11 cellular contexts compared by ENCODE assay signal in genomic region chr7:106021211-106022067, GRCh38. TPM values are rescaled to one million over a fixed set of nuclear protein-coding genes. Genes with fewer than 3 reads are reported as not detected.
DNase-seq lines count a peak whose midpoint lies in the region; ATAC-seq and TF ChIP-seq lines count a peak whose summit lies in the region.
"Had no signal": no experiment of that assay in that cellular context is flagged by ENCODE, and none has a peak within 500 bp of the region (broad histone marks: within the 10 kb centered on the region; RNA-seq: fewer than 3 reads in every experiment).

No MANE protein-coding gene starts in this region.

- peaks cover 46 to 70% (median 53%) of the 10 kb centered on the region in 3 donors for H3K4me1 Mint-ChIP-seq in CD8-positive, alpha-beta memory T cell
- H3K4me1 Mint-ChIP-seq in activated CD8-positive, alpha-beta T cell treated with anti-CD3 and anti-CD28 coated beads for 36 hours (ENCODE audit: low read depth), result peaks cover 57% of the 10 kb centered on the region

- H3K4me3 ChIP-seq in CD8-positive, alpha-beta memory T cell (ENCODE audit: low read length), result peak overlapping the region; percentile 36
- no peak overlapping the region for H3K4me3 ChIP-seq in NB4 (ENCODE audit: low read depth, low read length)
- no peak overlapping the region for H3K4me3 ChIP-seq in mesenchymal stem cell (ENCODE audit: insufficient read depth in 1 of 2, low read depth in 1 of 2, low read length in 2 of 2)
- H3K4me3 ChIP-seq in ascending aorta, result no peak overlapping the region
- H3K4me3 ChIP-seq: lower lobe of right lung, Peyer's patch had no signal

- no peak overlapping the region for H3K4ac ChIP-seq in mesenchymal stem cell (ENCODE audit: low read depth in 1 of 2, low read length in 2 of 2)

- WGBS in mesenchymal stem cell, result 72% methylated on average over 10 of the region's 10 CpGs

- H3K9ac ChIP-seq in mesenchymal stem cell (ENCODE audit: low read length), result no peak overlapping the region

- intact Hi-C loops in activated CD8-positive, alpha-beta T cell treated with anti-CD3 and anti-CD28 coated beads for 36 hours (cut with micrococcal nuclease), result loop anchor here (1.0 to 5.0 kb wide), 2 partner anchors 94 to 212 kb away; no protein-coding TSS in a partner anchor
- intact Hi-C loops in ascending aorta (cut with DNase I), result no loop called here

- H3K79me1 ChIP-seq in mesenchymal stem cell (replicated peaks; ENCODE audit: low read length, poor library complexity, severe bottlenecking), result no peaks in the 10 kb centered on the region

- H3K27me3 ChIP-seq in CD8-positive, alpha-beta memory T cell (ENCODE audit: insufficient read depth, low read length, poor library complexity, severe bottlenecking), result no peaks in the 10 kb centered on the region
- H3K27me3 ChIP-seq in mesenchymal stem cell (ENCODE audit: control insufficient read depth in 1 of 2, insufficient read depth in 1 of 2, low read length in 2 of 2) (no peaks in the 10 kb centered on the region), ascending aorta (no peaks in the 10 kb centered on the region)
- H3K27me3 ChIP-seq: Peyer's patch had no signal

- no peak overlapping the region for H2BK120ac ChIP-seq in mesenchymal stem cell (ENCODE audit: low read depth, low read length)

- H3K9me3 Mint-ChIP-seq in CD8-positive, alpha-beta memory T cell, result no peaks in the 10 kb centered on the region
- no peaks in the 10 kb centered on the region for H3K9me3 Mint-ChIP-seq in activated CD8-positive, alpha-beta T cell treated with anti-CD3 and anti-CD28 coated beads for 36 hours

- H3K27me3 Mint-ChIP-seq in CD8-positive, alpha-beta memory T cell, result peaks cover 2 to 4% of the 10 kb centered on the region in 2 donors
- no peaks in the 10 kb centered on the region for H3K27me3 Mint-ChIP-seq in activated CD8-positive, alpha-beta T cell treated with anti-CD3 and anti-CD28 coated beads for 36 hours

- peaks cover 77% of the 10 kb centered on the region for H3K4me1 ChIP-seq in CD8-positive, alpha-beta memory T cell (ENCODE audit: insufficient read depth, low read length)
- H3K4me1 ChIP-seq in mesenchymal stem cell (ENCODE audit: control insufficient read depth, insufficient read depth, low read depth, low read length) (peaks cover 10% of the 10 kb centered on the region), ascending aorta (no peaks in the 10 kb centered on the region)
- H3K4me1 ChIP-seq: lower lobe of right lung had no signal

- peak overlapping the region; percentile 74 to 99 (median 96) for H3K27ac Mint-ChIP-seq in CD8-positive, alpha-beta memory T cell
- H3K27ac Mint-ChIP-seq in activated CD8-positive, alpha-beta T cell treated with anti-CD3 and anti-CD28 coated beads for 36 hours, result peak overlapping the region; percentile 77

- peak overlapping the region; percentile 7 for H3K4me2 ChIP-seq in mesenchymal stem cell (ENCODE audit: low read length, poor library complexity, severe bottlenecking)

- no peak overlapping the region for H2BK15ac ChIP-seq in mesenchymal stem cell (ENCODE audit: low read depth, poor library complexity, severe bottlenecking)

- peak overlapping the region in 1 of 2 experiments; percentile 2 for H3K14ac ChIP-seq in mesenchymal stem cell (ENCODE audit: low read length in 2 of 2)

- DNase-seq in CD8-positive, alpha-beta memory T cell, result no peak
- DNase-seq in NB4 (ENCODE audit: low read depth) (peak; percentile 18), mesenchymal stem cell (no peak), erythroblast (lab: John Stamatoyannopoulos, UW) (no peak), ascending aorta (ENCODE audit: low spot score in 2 of 2) (no peak), AG08396 (ENCODE audit: low spot score) (no peak)
- DNase-seq in activated CD8-positive, alpha-beta T cell treated with anti-CD3 and anti-CD28 coated beads for 36 hours, result no peak
- DNase-seq: DND-41, lower lobe of right lung had no signal

- CTCF ChIA-PET in CD8-positive, alpha-beta memory T cell (lab: Charles Lee), result interaction anchor here (0.6 to 2.4 kb wide), 13 partner anchors 12 to 441 kb away, joined by 3 to 18 read pairs (median 3); no protein-coding TSS in a partner anchor
- CTCF ChIA-PET in activated CD8-positive, alpha-beta T cell treated with anti-CD3 and anti-CD28 coated beads for 36 hours (lab: Charles Lee), result interaction anchor here (1.0 to 14.7 kb wide), 7 partner anchors 8 to 261 kb away, joined by 3 to 104 read pairs (median 6); no protein-coding TSS in a partner anchor

- peak; percentile 35 for ATAC-seq in activated CD8-positive, alpha-beta T cell treated with anti-CD3 and anti-CD28 coated beads for 36 hours
- no peak for ATAC-seq in GM21576 (IDR thresholded peaks at IDR 0.05; ENCODE audit: unreplicated experiment)

- peaks cover 0 to under 1% (median 0%) of the 10 kb centered on the region in 3 donors for H3K36me3 Mint-ChIP-seq in CD8-positive, alpha-beta memory T cell
- H3K36me3 Mint-ChIP-seq in activated CD8-positive, alpha-beta T cell treated with anti-CD3 and anti-CD28 coated beads for 36 hours (ENCODE audit: low read depth), result no peaks in the 10 kb centered on the region

- POLR2A ChIA-PET in CD8-positive, alpha-beta memory T cell (lab: Charles Lee), result interaction anchor here (0.6 to 1.8 kb wide), 8 partner anchors 9 to 633 kb away, joined by 3 to 7 read pairs (median 4); partner anchors contain the start of gene SYPL1
- POLR2A ChIA-PET in activated CD8-positive, alpha-beta T cell treated with anti-CD3 and anti-CD28 coated beads for 36 hours (lab: Charles Lee), result interaction anchor here (0.8 to 1.6 kb wide), 4 partner anchors 12 to 344 kb away, joined by 3 to 4 read pairs (median 3); no protein-coding TSS in a partner anchor

- H3K36me3 ChIP-seq in CD8-positive, alpha-beta memory T cell (ENCODE audit: insufficient read depth, low read length), result no peaks in the 10 kb centered on the region
- H3K36me3 ChIP-seq in mesenchymal stem cell (ENCODE audit: control insufficient read depth in 1 of 2, insufficient read depth in 2 of 2, low read depth in 1 of 2, low read length in 2 of 2) (no peaks in the 10 kb centered on the region), ascending aorta (no peaks in the 10 kb centered on the region)
- H3K36me3 ChIP-seq: lower lobe of right lung, Peyer's patch had no signal

- H2AFZ ChIP-seq in mesenchymal stem cell (ENCODE audit: low read depth, low read length), result no peak overlapping the region

- H3K9me3 ChIP-seq in CD8-positive, alpha-beta memory T cell (ENCODE audit: low read length), result no peaks in the 10 kb centered on the region
- H3K9me3 ChIP-seq in mesenchymal stem cell (ENCODE audit: control insufficient read depth, low read length) (no peaks in the 10 kb centered on the region), ascending aorta (no peaks in the 10 kb centered on the region)
- H3K9me3 ChIP-seq: lower lobe of right lung, Peyer's patch had no signal

- no peak overlapping the region for H2BK5ac ChIP-seq in mesenchymal stem cell (ENCODE audit: low read depth, low read length, poor library complexity, severe bottlenecking)

- peak overlapping the region in 6 of 7 donors; percentile 64 to 85 (median 69) for H3K4me3 Mint-ChIP-seq in CD8-positive, alpha-beta memory T cell
- H3K4me3 Mint-ChIP-seq in activated CD8-positive, alpha-beta T cell treated with anti-CD3 and anti-CD28 coated beads for 36 hours, result no peak overlapping the region

- TF ChIP-seq POLR2A in NB4 (IDR thresholded peaks at IDR 0.05; ENCODE audit: extremely low read depth, insufficient read length), result no peak
- TF ChIP-seq POLR2A in erythroblast (IDR thresholded peaks at IDR 0.05; ENCODE audit: low read length), result no peak

- no peak overlapping the region for H3K27ac ChIP-seq in CD8-positive, alpha-beta memory T cell (ENCODE audit: low read depth, low read length)
- H3K27ac ChIP-seq in mesenchymal stem cell (ENCODE audit: low read length, poor library complexity, severe bottlenecking) (peak overlapping the region; percentile 53), ascending aorta (no peak overlapping the region)
- H3K27ac ChIP-seq: lower lobe of right lung had no signal

- H3K18ac ChIP-seq in mesenchymal stem cell (ENCODE audit: low read depth in 1 of 2, low read length in 2 of 2), result no peak overlapping the region

- H4K8ac ChIP-seq in mesenchymal stem cell (ENCODE audit: low read length), result no peak overlapping the region

- H2BK12ac ChIP-seq in mesenchymal stem cell (ENCODE audit: low read length in 2 of 2), result no peak overlapping the region

- no peak overlapping the region for H3K23ac ChIP-seq in mesenchymal stem cell (ENCODE audit: low read length in 2 of 2)

- TF ChIP-seq CTCF in NB4 (IDR thresholded peaks at IDR 0.05; ENCODE audit: low read depth, low read length) (no peak), ascending aorta (IDR thresholded peaks at IDR 0.05) (no peak)
- no peak for TF ChIP-seq CTCF in activated CD8-positive, alpha-beta T cell treated with anti-CD3 and anti-CD28 coated beads for 36 hours (IDR thresholded peaks at IDR 0.05)

- no peak overlapping the region for H4K91ac ChIP-seq in mesenchymal stem cell (ENCODE audit: low read length)

- H2AK5ac ChIP-seq in mesenchymal stem cell (ENCODE audit: low read length, severe bottlenecking), result no peak overlapping the region

RNA-seq across cellular contexts. Expression of gene CDHR3, which starts 58.4 kb away (rescaled TPM):
- 1 to 10 TPM in 1 of 2 experiments, under 1 TPM in 1; 0.55 to 1.4 TPM for total RNA-seq in CD8-positive, alpha-beta memory T cell
- polyA plus RNA-seq in CD8-positive, alpha-beta memory T cell, result 1.7 TPM
- total RNA-seq in activated CD8-positive, alpha-beta T cell treated with anti-CD3 and anti-CD28 coated beads for 36 hours, result under 1 TPM; 0.58 to 0.74 TPM
- polyA plus RNA-seq in mesenchymal stem cell (2013, experiment 1 of 2), result 2.8 TPM
- 3.1 TPM for polyA plus RNA-seq in mesenchymal stem cell (2013, experiment 2 of 2)
- 5.7 TPM for total RNA-seq in ascending aorta
